In genomic region chr16:48062681-48063080, GRCh38 we compare ENCODE assay signal across 9 cellular contexts.
"Had no signal": no experiment of that assay in that cellular context is flagged by ENCODE, and none has a peak within 500 bp of the region (broad histone marks: within the 10 kb centered on the region; RNA-seq: fewer than 3 reads in every experiment).

No MANE protein-coding gene starts in this region.

- H3K9ac ChIP-seq: GM23248 had no signal

- H3K4me3 ChIP-seq: GM23248, GM23338, HAP-1 had no signal

- H2AFZ ChIP-seq: GM23248, GM23338 had no signal

- H3K4me1 ChIP-seq: HAP-1 had no signal

- H3K4me2 ChIP-seq: GM23338 had no signal

- DNase-seq: GM23248, GOT3, H7, H9, HCEC 1CT, HFFc6 had no signal

- H3K27ac ChIP-seq: GM23248 had no signal

- H3K4me1 Mint-ChIP-seq: GM23338 had no signal

- H3K4me3 Mint-ChIP-seq: GM23338, H9, HFFc6 had no signal

- H3K27ac Mint-ChIP-seq: GM23338, H9, HFFc6 had no signal

- H3K36me3 ChIP-seq: HAP-1 had no signal

- ATAC-seq: GM23338, HCT116 had no signal

- H3K9me3 ChIP-seq: HAP-1 had no signal
